1 cellular context compared by ENCODE assay signal in genomic region chr10:119031496-119032059, GRCh38.
TF ChIP-seq lines count a peak whose summit lies in the region.

No MANE protein-coding gene starts in this region.

TF ChIP-seq in endothelial cell of umbilical vein, 7 proteins besides CTCF, POLR2A, EP300 and RAD21:
- no peak for TF ChIP-seq GATA2 (IDR thresholded peaks at IDR 0.05; ENCODE audit: insufficient read depth, insufficient read length, low read depth, low read length)
- no peak for TF ChIP-seq FOS (IDR thresholded peaks at IDR 0.05; ENCODE audit: borderline replicate concordance, insufficient read depth, low read length)
- no peak for TF ChIP-seq MYC (IDR thresholded peaks at IDR 0.05; ENCODE audit: low read depth, low read length)
- TF ChIP-seq JUN (IDR thresholded peaks at IDR 0.05; ENCODE audit: borderline replicate concordance, insufficient read depth, insufficient read length, low read depth): no peak
- no peak for TF ChIP-seq EZH2 (IDR thresholded peaks at IDR 0.05; ENCODE audit: borderline replicate concordance, low read depth, low read length, severe bottlenecking)
- no peak for TF ChIP-seq POLR2AphosphoS5 (IDR thresholded peaks at IDR 0.05; ENCODE audit: insufficient read depth, low read depth, low read length)
- TF ChIP-seq, protein P1, sequence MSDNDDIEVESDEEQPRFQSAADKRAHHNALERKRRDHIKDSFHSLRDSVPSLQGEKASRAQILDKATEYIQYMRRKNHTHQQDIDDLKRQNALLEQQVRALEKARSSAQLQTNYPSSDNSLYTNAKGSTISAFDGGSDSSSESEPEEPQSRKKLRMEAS (IDR thresholded peaks at IDR 0.05; ENCODE audit: insufficient read depth, insufficient read length): no peak
